ENCODE assay signal across 1 cellular context in the genomic region with DNA sequence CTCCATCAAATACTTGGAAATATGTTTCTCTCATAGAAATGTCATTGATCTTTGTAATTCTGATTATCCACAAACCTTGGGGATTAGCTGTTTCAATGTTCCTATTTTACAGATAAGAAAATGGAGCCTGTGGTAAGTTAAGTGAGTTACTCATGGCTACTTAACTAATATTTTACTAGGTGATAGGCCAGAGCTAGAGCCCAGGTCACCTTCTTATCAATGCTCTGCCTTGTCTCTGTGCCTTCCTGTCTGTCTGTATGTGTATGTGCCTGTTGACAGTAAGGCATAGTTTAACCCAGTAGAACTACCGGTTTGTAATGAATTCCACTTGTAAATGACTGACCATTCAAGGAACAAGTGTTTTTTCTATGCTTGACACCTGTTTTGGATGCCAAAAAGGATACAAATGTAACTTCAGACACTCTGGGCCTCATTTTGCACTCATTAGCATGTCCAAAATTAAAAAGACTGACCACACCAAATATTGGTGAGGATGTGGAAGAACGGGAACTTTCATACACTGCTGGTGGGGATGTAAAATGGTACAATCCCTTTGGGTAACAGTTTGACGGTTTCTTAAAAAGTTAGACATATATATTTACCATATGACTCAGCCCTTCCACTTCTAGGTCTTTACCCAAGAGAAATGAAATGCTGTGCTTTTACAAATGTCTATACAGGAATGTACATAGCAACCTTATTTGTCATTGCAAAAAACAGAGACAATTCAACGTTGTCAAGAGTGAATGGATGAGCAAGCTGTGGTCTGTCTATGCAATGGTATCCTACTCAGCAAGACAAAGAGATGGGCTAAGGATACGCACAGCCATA.
TF ChIP-seq lines count a peak whose summit lies in the region.

No MANE protein-coding gene starts in this region.

TF ChIP-seq in HepG2, 621 proteins besides CTCF, POLR2A, EP300 and RAD21 (continued from another document and continues in another):
- TF ChIP-seq, protein P1, sequence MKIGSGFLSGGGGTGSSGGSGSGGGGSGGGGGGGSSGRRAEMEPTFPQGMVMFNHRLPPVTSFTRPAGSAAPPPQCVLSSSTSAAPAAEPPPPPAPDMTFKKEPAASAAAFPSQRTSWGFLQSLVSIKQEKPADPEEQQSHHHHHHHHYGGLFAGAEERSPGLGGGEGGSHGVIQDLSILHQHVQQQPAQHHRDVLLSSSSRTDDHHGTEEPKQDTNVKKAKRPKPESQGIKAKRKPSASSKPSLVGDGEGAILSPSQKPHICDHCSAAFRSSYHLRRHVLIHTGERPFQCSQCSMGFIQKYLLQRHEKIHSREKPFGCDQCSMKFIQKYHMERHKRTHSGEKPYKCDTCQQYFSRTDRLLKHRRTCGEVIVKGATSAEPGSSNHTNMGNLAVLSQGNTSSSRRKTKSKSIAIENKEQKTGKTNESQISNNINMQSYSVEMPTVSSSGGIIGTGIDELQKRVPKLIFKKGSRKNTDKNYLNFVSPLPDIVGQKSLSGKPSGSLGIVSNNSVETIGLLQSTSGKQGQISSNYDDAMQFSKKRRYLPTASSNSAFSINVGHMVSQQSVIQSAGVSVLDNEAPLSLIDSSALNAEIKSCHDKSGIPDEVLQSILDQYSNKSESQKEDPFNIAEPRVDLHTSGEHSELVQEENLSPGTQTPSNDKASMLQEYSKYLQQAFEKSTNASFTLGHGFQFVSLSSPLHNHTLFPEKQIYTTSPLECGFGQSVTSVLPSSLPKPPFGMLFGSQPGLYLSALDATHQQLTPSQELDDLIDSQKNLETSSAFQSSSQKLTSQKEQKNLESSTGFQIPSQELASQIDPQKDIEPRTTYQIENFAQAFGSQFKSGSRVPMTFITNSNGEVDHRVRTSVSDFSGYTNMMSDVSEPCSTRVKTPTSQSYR (CRISPR knock-in tag; IDR thresholded peaks at IDR 0.05; ENCODE audit: borderline replicate concordance), result no peak
- TF ChIP-seq KLF16 (CRISPR knock-in tag; IDR thresholded peaks at IDR 0.05), result 0 out of 4 replicates have a peak, but pooled peaks of 1 of the 2 experiments have one; percentile 20
- no peak for TF ChIP-seq ZNF296 (CRISPR knock-in tag; conservative IDR thresholded peaks at IDR 0.05)
- peak; percentile 66; the same call in 1 of the 2 replicates for TF ChIP-seq CEBPB (IDR thresholded peaks at IDR 0.05; ENCODE audit: borderline replicate concordance, low read depth, low read length)
- TF ChIP-seq, protein P2, sequence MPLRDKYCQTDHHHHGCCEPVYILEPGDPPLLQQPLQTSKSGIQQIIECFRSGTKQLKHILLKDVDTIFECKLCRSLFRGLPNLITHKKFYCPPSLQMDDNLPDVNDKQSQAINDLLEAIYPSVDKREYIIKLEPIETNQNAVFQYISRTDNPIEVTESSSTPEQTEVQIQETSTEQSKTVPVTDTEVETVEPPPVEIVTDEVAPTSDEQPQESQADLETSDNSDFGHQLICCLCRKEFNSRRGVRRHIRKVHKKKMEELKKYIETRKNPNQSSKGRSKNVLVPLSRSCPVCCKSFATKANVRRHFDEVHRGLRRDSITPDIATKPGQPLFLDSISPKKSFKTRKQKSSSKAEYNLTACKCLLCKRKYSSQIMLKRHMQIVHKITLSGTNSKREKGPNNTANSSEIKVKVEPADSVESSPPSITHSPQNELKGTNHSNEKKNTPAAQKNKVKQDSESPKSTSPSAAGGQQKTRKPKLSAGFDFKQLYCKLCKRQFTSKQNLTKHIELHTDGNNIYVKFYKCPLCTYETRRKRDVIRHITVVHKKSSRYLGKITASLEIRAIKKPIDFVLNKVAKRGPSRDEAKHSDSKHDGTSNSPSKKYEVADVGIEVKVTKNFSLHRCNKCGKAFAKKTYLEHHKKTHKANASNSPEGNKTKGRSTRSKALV (CRISPR knock-in tag; IDR thresholded peaks at IDR 0.05), result no peak
- TF ChIP-seq CEBPG (CRISPR knock-in tag; IDR thresholded peaks at IDR 0.05), result peak; percentile 40
- TF ChIP-seq, protein P3, sequence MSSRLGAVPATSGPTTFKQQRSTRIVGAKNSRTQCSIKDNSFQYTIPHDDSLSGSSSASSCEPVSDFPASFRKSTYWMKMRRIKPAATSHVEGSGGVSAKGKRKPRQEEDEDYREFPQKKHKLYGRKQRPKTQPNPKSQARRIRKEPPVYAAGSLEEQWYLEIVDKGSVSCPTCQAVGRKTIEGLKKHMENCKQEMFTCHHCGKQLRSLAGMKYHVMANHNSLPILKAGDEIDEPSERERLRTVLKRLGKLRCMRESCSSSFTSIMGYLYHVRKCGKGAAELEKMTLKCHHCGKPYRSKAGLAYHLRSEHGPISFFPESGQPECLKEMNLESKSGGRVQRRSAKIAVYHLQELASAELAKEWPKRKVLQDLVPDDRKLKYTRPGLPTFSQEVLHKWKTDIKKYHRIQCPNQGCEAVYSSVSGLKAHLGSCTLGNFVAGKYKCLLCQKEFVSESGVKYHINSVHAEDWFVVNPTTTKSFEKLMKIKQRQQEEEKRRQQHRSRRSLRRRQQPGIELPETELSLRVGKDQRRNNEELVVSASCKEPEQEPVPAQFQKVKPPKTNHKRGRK (CRISPR knock-in tag; IDR thresholded peaks at IDR 0.05), result no peak
- no peak; the same call in 1 of the 2 replicates for TF ChIP-seq SNAPC2 (CRISPR knock-in tag; IDR thresholded peaks at IDR 0.05)
- TF ChIP-seq HDAC2 (CRISPR knock-in tag; IDR thresholded peaks at IDR 0.05), result 0 out of 2 replicates have a peak, but pooled peaks have one; percentile 33
- TF ChIP-seq XRCC5 (optimal IDR thresholded peaks at IDR 0.05; ENCODE audit: low read length), result no peak
- TF ChIP-seq, protein P4, sequence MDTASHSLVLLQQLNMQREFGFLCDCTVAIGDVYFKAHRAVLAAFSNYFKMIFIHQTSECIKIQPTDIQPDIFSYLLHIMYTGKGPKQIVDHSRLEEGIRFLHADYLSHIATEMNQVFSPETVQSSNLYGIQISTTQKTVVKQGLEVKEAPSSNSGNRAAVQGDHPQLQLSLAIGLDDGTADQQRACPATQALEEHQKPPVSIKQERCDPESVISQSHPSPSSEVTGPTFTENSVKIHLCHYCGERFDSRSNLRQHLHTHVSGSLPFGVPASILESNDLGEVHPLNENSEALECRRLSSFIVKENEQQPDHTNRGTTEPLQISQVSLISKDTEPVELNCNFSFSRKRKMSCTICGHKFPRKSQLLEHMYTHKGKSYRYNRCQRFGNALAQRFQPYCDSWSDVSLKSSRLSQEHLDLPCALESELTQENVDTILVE (CRISPR knock-in tag; IDR thresholded peaks at IDR 0.05), result peak; percentile 31; the same call in 1 of the 2 replicates
- TF ChIP-seq CC2D1A (CRISPR knock-in tag; IDR thresholded peaks at IDR 0.05), result no peak
- peak; percentile 90 for TF ChIP-seq ZMYM2 (CRISPR knock-in tag; IDR thresholded peaks at IDR 0.05)
- TF ChIP-seq TBL1XR1 (IDR thresholded peaks at IDR 0.05; ENCODE audit: borderline replicate concordance, low read length, partially characterized antibody), result peak; percentile 95
- TF ChIP-seq, protein P5, sequence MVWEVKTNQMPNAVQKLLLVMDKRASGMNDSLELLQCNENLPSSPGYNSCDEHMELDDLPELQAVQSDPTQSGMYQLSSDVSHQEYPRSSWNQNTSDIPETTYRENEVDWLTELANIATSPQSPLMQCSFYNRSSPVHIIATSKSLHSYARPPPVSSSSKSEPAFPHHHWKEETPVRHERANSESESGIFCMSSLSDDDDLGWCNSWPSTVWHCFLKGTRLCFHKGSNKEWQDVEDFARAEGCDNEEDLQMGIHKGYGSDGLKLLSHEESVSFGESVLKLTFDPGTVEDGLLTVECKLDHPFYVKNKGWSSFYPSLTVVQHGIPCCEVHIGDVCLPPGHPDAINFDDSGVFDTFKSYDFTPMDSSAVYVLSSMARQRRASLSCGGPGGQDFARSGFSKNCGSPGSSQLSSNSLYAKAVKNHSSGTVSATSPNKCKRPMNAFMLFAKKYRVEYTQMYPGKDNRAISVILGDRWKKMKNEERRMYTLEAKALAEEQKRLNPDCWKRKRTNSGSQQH (CRISPR knock-in tag; IDR thresholded peaks at IDR 0.05; ENCODE audit: low read depth), result no peak
- TF ChIP-seq HDAC6 (IDR thresholded peaks at IDR 0.05; ENCODE audit: low read depth, low read length), result no peak
- no peak for TF ChIP-seq ZNF17 (CRISPR knock-in tag; IDR thresholded peaks at IDR 0.05)
- TF ChIP-seq, protein P6, sequence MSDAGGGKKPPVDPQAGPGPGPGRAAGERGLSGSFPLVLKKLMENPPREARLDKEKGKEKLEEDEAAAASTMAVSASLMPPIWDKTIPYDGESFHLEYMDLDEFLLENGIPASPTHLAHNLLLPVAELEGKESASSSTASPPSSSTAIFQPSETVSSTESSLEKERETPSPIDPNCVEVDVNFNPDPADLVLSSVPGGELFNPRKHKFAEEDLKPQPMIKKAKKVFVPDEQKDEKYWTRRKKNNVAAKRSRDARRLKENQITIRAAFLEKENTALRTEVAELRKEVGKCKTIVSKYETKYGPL (CRISPR knock-in tag; IDR thresholded peaks at IDR 0.05), result no peak
- TF ChIP-seq, protein P7, sequence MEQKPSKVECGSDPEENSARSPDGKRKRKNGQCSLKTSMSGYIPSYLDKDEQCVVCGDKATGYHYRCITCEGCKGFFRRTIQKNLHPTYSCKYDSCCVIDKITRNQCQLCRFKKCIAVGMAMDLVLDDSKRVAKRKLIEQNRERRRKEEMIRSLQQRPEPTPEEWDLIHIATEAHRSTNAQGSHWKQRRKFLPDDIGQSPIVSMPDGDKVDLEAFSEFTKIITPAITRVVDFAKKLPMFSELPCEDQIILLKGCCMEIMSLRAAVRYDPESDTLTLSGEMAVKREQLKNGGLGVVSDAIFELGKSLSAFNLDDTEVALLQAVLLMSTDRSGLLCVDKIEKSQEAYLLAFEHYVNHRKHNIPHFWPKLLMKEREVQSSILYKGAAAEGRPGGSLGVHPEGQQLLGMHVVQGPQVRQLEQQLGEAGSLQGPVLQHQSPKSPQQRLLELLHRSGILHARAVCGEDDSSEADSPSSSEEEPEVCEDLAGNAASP (CRISPR knock-in tag; IDR thresholded peaks at IDR 0.05; ENCODE audit: borderline replicate concordance), result peak; percentile 55; the same call in 1 of the 2 replicates
- no peak for TF ChIP-seq PCBP2 (optimal IDR thresholded peaks at IDR 0.05; ENCODE audit: low read depth, low read length, poor library complexity, severe bottlenecking)
- peak; percentile 44; the same call in 1 of the 2 replicates for TF ChIP-seq CREB1 (IDR thresholded peaks at IDR 0.05)
- peak; percentile 69 for TF ChIP-seq CREB1 (CRISPR knock-in tag; IDR thresholded peaks at IDR 0.05)
- TF ChIP-seq, protein P8, sequence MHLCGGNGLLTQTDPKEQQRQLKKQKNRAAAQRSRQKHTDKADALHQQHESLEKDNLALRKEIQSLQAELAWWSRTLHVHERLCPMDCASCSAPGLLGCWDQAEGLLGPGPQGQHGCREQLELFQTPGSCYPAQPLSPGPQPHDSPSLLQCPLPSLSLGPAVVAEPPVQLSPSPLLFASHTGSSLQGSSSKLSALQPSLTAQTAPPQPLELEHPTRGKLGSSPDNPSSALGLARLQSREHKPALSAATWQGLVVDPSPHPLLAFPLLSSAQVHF (CRISPR knock-in tag; IDR thresholded peaks at IDR 0.05), result no peak
- TF ChIP-seq, protein P9, sequence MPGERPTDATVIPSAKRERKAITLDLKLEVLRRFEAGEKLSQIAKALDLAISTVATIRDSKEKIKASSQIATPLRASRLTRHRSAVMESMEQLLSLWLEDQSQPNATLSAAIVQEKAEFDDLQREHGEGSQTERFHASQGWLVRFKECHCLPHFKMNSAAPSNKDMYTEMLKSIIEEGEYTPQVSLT (CRISPR knock-in tag; IDR thresholded peaks at IDR 0.05; ENCODE audit: borderline replicate concordance, low read depth), result no peak
- peak; percentile 47 for TF ChIP-seq GATAD1 (CRISPR knock-in tag; IDR thresholded peaks at IDR 0.05)
- TF ChIP-seq, protein P10, sequence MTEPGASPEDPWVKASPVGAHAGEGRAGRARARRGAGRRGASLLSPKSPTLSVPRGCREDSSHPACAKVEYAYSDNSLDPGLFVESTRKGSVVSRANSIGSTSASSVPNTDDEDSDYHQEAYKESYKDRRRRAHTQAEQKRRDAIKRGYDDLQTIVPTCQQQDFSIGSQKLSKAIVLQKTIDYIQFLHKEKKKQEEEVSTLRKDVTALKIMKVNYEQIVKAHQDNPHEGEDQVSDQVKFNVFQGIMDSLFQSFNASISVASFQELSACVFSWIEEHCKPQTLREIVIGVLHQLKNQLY (CRISPR knock-in tag; IDR thresholded peaks at IDR 0.05), result no peak
- TF ChIP-seq ZNF589 (CRISPR knock-in tag; conservative IDR thresholded peaks at IDR 0.05), result no peak
- TF ChIP-seq, protein P11, sequence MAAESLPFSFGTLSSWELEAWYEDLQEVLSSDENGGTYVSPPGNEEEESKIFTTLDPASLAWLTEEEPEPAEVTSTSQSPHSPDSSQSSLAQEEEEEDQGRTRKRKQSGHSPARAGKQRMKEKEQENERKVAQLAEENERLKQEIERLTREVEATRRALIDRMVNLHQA (CRISPR knock-in tag; IDR thresholded peaks at IDR 0.05), result no peak
- no peak for TF ChIP-seq ZNF660 (CRISPR knock-in tag; IDR thresholded peaks at IDR 0.05; ENCODE audit: borderline replicate concordance, low read depth)
- no peak for TF ChIP-seq TAF15 (IDR thresholded peaks at IDR 0.05; ENCODE audit: low read depth, low read length, poor library complexity, severe bottlenecking)
- TF ChIP-seq ZNF629 (CRISPR knock-in tag; conservative IDR thresholded peaks at IDR 0.05), result peak; percentile 96
- no peak for TF ChIP-seq MED13 (CRISPR knock-in tag; IDR thresholded peaks at IDR 0.05)
- TF ChIP-seq, protein P12, sequence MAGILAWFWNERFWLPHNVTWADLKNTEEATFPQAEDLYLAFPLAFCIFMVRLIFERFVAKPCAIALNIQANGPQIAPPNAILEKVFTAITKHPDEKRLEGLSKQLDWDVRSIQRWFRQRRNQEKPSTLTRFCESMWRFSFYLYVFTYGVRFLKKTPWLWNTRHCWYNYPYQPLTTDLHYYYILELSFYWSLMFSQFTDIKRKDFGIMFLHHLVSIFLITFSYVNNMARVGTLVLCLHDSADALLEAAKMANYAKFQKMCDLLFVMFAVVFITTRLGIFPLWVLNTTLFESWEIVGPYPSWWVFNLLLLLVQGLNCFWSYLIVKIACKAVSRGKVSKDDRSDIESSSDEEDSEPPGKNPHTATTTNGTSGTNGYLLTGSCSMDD (CRISPR knock-in tag; IDR thresholded peaks at IDR 0.05), result no peak
- TF ChIP-seq ZZZ3 (CRISPR knock-in tag; IDR thresholded peaks at IDR 0.05; ENCODE audit: borderline replicate concordance), result no peak
- no peak for TF ChIP-seq DNMT3B (CRISPR knock-in tag; conservative IDR thresholded peaks at IDR 0.05)
- TF ChIP-seq MXD4 (CRISPR knock-in tag; IDR thresholded peaks at IDR 0.05), result peak; percentile 61; the same call in 1 of the 2 replicates
- TF ChIP-seq RBM22 (optimal IDR thresholded peaks at IDR 0.05; ENCODE audit: low read length), result no peak
- no peak for TF ChIP-seq ZMAT3 (CRISPR knock-in tag; conservative IDR thresholded peaks at IDR 0.05)
- TF ChIP-seq TCF12 (IDR thresholded peaks at IDR 0.05), result no peak
- TF ChIP-seq TCF12 (CRISPR knock-in tag; IDR thresholded peaks at IDR 0.05), result 0 out of 2 replicates have a peak, but pooled peaks have one; percentile 44
- TF ChIP-seq, protein P13, sequence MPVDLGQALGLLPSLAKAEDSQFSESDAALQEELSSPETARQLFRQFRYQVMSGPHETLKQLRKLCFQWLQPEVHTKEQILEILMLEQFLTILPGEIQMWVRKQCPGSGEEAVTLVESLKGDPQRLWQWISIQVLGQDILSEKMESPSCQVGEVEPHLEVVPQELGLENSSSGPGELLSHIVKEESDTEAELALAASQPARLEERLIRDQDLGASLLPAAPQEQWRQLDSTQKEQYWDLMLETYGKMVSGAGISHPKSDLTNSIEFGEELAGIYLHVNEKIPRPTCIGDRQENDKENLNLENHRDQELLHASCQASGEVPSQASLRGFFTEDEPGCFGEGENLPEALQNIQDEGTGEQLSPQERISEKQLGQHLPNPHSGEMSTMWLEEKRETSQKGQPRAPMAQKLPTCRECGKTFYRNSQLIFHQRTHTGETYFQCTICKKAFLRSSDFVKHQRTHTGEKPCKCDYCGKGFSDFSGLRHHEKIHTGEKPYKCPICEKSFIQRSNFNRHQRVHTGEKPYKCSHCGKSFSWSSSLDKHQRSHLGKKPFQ (CRISPR knock-in tag; IDR thresholded peaks at IDR 0.05; ENCODE audit: insufficient replicate concordance), result no peak
- TF ChIP-seq HMG20B (CRISPR knock-in tag; conservative IDR thresholded peaks at IDR 0.05), result peak; percentile 64
- TF ChIP-seq HIVEP1 (CRISPR knock-in tag; IDR thresholded peaks at IDR 0.05), result no peak
- no peak for TF ChIP-seq ZNF430 (CRISPR knock-in tag; IDR thresholded peaks at IDR 0.05)
- no peak for TF ChIP-seq TP53 (CRISPR knock-in tag; conservative IDR thresholded peaks at IDR 0.05)
